In genomic region chr2:191675807-191676667, GRCh38 we compare ENCODE assay signal across 8 cellular contexts. TPM values are rescaled to one million over a fixed set of nuclear protein-coding genes. Genes with fewer than 3 reads are reported as not detected.
A peak's percentile ranks its signal among the peaks of the same experiment; 100 is the strongest.
DNase-seq lines count a peak whose midpoint lies in the region; ATAC-seq and TF ChIP-seq lines count a peak whose summit lies in the region.

No MANE protein-coding gene starts in this region.

- H3K4me1 ChIP-seq in upper lobe of left lung, result peaks cover 17 to 28% (median 21%) of the 10 kb centered on the region in 4 donors

- H3K36me3 ChIP-seq in upper lobe of left lung, result no peaks in the 10 kb centered on the region

- TF ChIP-seq POLR2A in upper lobe of left lung (IDR thresholded peaks at IDR 0.05), result peak in 1 of 4 donors; percentile 43

- peak overlapping the region; percentile 97 to 98 (median 98) for H3K27ac ChIP-seq in upper lobe of left lung

- no peak overlapping the region for H3K4me3 ChIP-seq in upper lobe of left lung

- peaks cover 32% of the 10 kb centered on the region for H3K36me3 Mint-ChIP-seq in central memory CD8-positive, alpha-beta T cell (ENCODE audit: insufficient read depth)
- peaks cover 12% of the 10 kb centered on the region for H3K36me3 Mint-ChIP-seq in natural killer cell treated with Interleukin-12 subunit alpha and Interleukin-12 subunit beta and Interleukin-15 and Interleukin-18, amount 100 ng/mL, for 72 hours

- no peaks in the 10 kb centered on the region for H3K27me3 ChIP-seq in upper lobe of left lung

- H3K4me3 Mint-ChIP-seq in central memory CD8-positive, alpha-beta T cell, result peak overlapping the region; percentile 92
- peak overlapping the region; percentile 95 for H3K4me3 Mint-ChIP-seq in natural killer cell treated with Interleukin-12 subunit alpha and Interleukin-12 subunit beta and Interleukin-15 and Interleukin-18, amount 100 ng/mL, for 72 hours

- TF ChIP-seq CTCF in upper lobe of left lung (IDR thresholded peaks at IDR 0.05), result no peak

- DNase-seq in NK-92 treated with Interleukin-12 subunit alpha and Interleukin-12 subunit beta, amount 100 ng/mL, for 24 hours (lab: John Stamatoyannopoulos, UW), result peak; percentile 50
- DNase-seq in NK-92 (lab: John Stamatoyannopoulos, UW; ENCODE audit: unreplicated experiment), result no peak
- peak; percentile 23 for DNase-seq in T-helper 9 cell
- peak; percentile 41 to 60 for DNase-seq in central memory CD8-positive, alpha-beta T cell (ENCODE audit: low spot score in 2 of 2)
- peak; percentile 77 for DNase-seq in natural killer cell treated with Interleukin-12 subunit alpha and Interleukin-12 subunit beta and Interleukin-15 and Interleukin-18, amount 100 ng/mL, for 72 hours (ENCODE audit: low spot score)
- peak in 1 of 2 donors; percentile 70 for DNase-seq in upper lobe of left lung
- no peak for DNase-seq in amniotic stem cell (lab: John Stamatoyannopoulos, UW)

- peaks cover 48% of the 10 kb centered on the region for H3K4me1 Mint-ChIP-seq in central memory CD8-positive, alpha-beta T cell
- H3K4me1 Mint-ChIP-seq in natural killer cell treated with Interleukin-12 subunit alpha and Interleukin-12 subunit beta and Interleukin-15 and Interleukin-18, amount 100 ng/mL, for 72 hours (ENCODE audit: low read depth in 2 of 2), result peaks cover 35 to 42% of the 10 kb centered on the region in 2 donors

- 44 to 50% methylated on average over 3 of the region's 3 CpGs for WGBS in upper lobe of left lung, 2 donors

- TF ChIP-seq EP300 in upper lobe of left lung (IDR thresholded peaks at IDR 0.05), result no peak

- no peaks in the 10 kb centered on the region for H3K27me3 Mint-ChIP-seq in central memory CD8-positive, alpha-beta T cell
- H3K27me3 Mint-ChIP-seq in natural killer cell treated with Interleukin-12 subunit alpha and Interleukin-12 subunit beta and Interleukin-15 and Interleukin-18, amount 100 ng/mL, for 72 hours, result no peaks in the 10 kb centered on the region

- H3K9me3 Mint-ChIP-seq in central memory CD8-positive, alpha-beta T cell, result no peaks in the 10 kb centered on the region
- no peaks in the 10 kb centered on the region for H3K9me3 Mint-ChIP-seq in natural killer cell treated with Interleukin-12 subunit alpha and Interleukin-12 subunit beta and Interleukin-15 and Interleukin-18, amount 100 ng/mL, for 72 hours

- H3K27ac Mint-ChIP-seq in central memory CD8-positive, alpha-beta T cell (ENCODE audit: low read depth), result peak overlapping the region; percentile 98
- peak overlapping the region; percentile 98 to 99 for H3K27ac Mint-ChIP-seq in natural killer cell treated with Interleukin-12 subunit alpha and Interleukin-12 subunit beta and Interleukin-15 and Interleukin-18, amount 100 ng/mL, for 72 hours

- ATAC-seq in HG03139 (IDR thresholded peaks at IDR 0.05; ENCODE audit: unreplicated experiment) (peak; percentile 58), upper lobe of left lung (ENCODE audit: low FRiP score in 2 of 2) (peak in 1 of 2 donors; percentile 22)
- peak; percentile 34 for ATAC-seq in central memory CD8-positive, alpha-beta T cell (replicated peaks; ENCODE audit: extremely low read depth, poor library complexity, severe bottlenecking)
- peak; percentile 40 to 48 for ATAC-seq in natural killer cell treated with Interleukin-12 subunit alpha and Interleukin-12 subunit beta and Interleukin-15 and Interleukin-18, amount 100 ng/mL, for 72 hours

- H3K9me3 ChIP-seq in upper lobe of left lung, result no peaks in the 10 kb centered on the region

RNA-seq across cellular contexts. Expression of gene NABP1, which starts 1.9 kb away (rescaled TPM):
- total RNA-seq in natural killer cell treated with Interleukin-12 subunit alpha and Interleukin-12 subunit beta and Interleukin-15 and Interleukin-18, amount 100 ng/mL, for 72 hours, result 100 to 1,000 TPM; 125 to 138 TPM
- 100 to 1,000 TPM in 1 of 6 donors, 10 to 100 TPM in 5; 35.7 to 137 (median 46.9) TPM for total RNA-seq in upper lobe of left lung

Comparison
In these comparisons a context has a peak if more than half of its experiments do, and no peak if none do; other contexts are left out.
1. DNase-seq: peak in NK-92 treated with Interleukin-12 subunit alpha and Interleukin-12 subunit beta, amount 100 ng/mL, for 24 hours (single experiment), T-helper 9 cell (single experiment), central memory CD8-positive, alpha-beta T cell (2 of 2) and natural killer cell treated with Interleukin-12 subunit alpha and Interleukin-12 subunit beta and Interleukin-15 and Interleukin-18, amount 100 ng/mL, for 72 hours (single experiment); none in NK-92 (single experiment) and amniotic stem cell (single experiment).